ENCODE assay signal across 8 cellular contexts in genomic region chr12:107761502-107761904, GRCh38. TPM values are rescaled to one million over a fixed set of nuclear protein-coding genes. Genes with fewer than 3 reads are reported as not detected.
DNase-seq lines count a peak whose midpoint lies in the region; ATAC-seq and TF ChIP-seq lines count a peak whose summit lies in the region.

No MANE protein-coding gene starts in this region.

- peaks cover 33% of the 10 kb centered on the region for H3K4me1 Mint-ChIP-seq in activated CD4-positive, alpha-beta memory T cell treated with anti-CD3 and anti-CD28 coated beads, Interleukin-2, amount 10 ng/mL, durations not matched to agents 7 days and 5 days

- peak overlapping the region; percentile 93 for H3K4me3 ChIP-seq in BLaER1
- peak overlapping the region; percentile 64 for H3K4me3 ChIP-seq in HFF-Myc (replicated peaks; ENCODE audit: low read depth, low read length)
- peak overlapping the region; percentile 100 for H3K4me3 ChIP-seq in cardiac muscle cell
- peak overlapping the region; percentile 92 for H3K4me3 ChIP-seq in rectal smooth muscle tissue (ENCODE audit: low read length)

- ATAC-seq in GM18519 (IDR thresholded peaks at IDR 0.05; ENCODE audit: low FRiP score, unreplicated experiment) (no peak), GM18505 (IDR thresholded peaks at IDR 0.05; ENCODE audit: unreplicated experiment) (no peak), GM18858 (IDR thresholded peaks at IDR 0.05; ENCODE audit: unreplicated experiment) (no peak)

- TF ChIP-seq CTCF in HFF-Myc (IDR thresholded peaks at IDR 0.05; ENCODE audit: low read depth, low read length, missing control alignments) (no peak), cardiac muscle cell (IDR thresholded peaks at IDR 0.05; ENCODE audit: low read depth, low read length) (no peak)

- H3K9me3 ChIP-seq in BLaER1 (no peaks in the 10 kb centered on the region), cardiac muscle cell (ENCODE audit: low read depth) (no peaks in the 10 kb centered on the region)

- peak overlapping the region; percentile 77 for H3K4me3 Mint-ChIP-seq in activated CD4-positive, alpha-beta memory T cell treated with anti-CD3 and anti-CD28 coated beads, Interleukin-2, amount 10 ng/mL, durations not matched to agents 7 days and 5 days

- peaks cover 4% of the 10 kb centered on the region for H3K27me3 Mint-ChIP-seq in activated CD4-positive, alpha-beta memory T cell treated with anti-CD3 and anti-CD28 coated beads, Interleukin-2, amount 10 ng/mL, durations not matched to agents 7 days and 5 days

- H3K4me1 ChIP-seq in BLaER1 (peaks cover 27% of the 10 kb centered on the region), cardiac muscle cell (ENCODE audit: low read depth) (peaks cover 8% of the 10 kb centered on the region), rectal smooth muscle tissue (ENCODE audit: control insufficient read depth, insufficient read depth, low read length) (peaks cover 23% of the 10 kb centered on the region)

- H3K9ac ChIP-seq in BLaER1 (peak overlapping the region; percentile 94; the same call in 1 of the 2 replicates), rectal smooth muscle tissue (ENCODE audit: low read length) (peak overlapping the region; percentile 26)

- peak overlapping the region; percentile 53 for H3K27ac Mint-ChIP-seq in activated CD4-positive, alpha-beta memory T cell treated with anti-CD3 and anti-CD28 coated beads, Interleukin-2, amount 10 ng/mL, durations not matched to agents 7 days and 5 days

- peaks cover 24% of the 10 kb centered on the region for H3K36me3 Mint-ChIP-seq in activated CD4-positive, alpha-beta memory T cell treated with anti-CD3 and anti-CD28 coated beads, Interleukin-2, amount 10 ng/mL, durations not matched to agents 7 days and 5 days (ENCODE audit: low read depth)

- peaks cover 39% of the 10 kb centered on the region for H4K20me1 ChIP-seq in BLaER1

- peak overlapping the region; percentile 61 for H3K4me2 ChIP-seq in BLaER1

- no peaks in the 10 kb centered on the region for H3K27me3 ChIP-seq in BLaER1
- H3K27me3 ChIP-seq in cardiac muscle cell = peaks cover 11% of the 10 kb centered on the region
- H3K27me3 ChIP-seq in rectal smooth muscle tissue (ENCODE audit: control insufficient read depth, insufficient read depth, low read length) = no peaks in the 10 kb centered on the region

- no peaks in the 10 kb centered on the region for H3K9me3 Mint-ChIP-seq in activated CD4-positive, alpha-beta memory T cell treated with anti-CD3 and anti-CD28 coated beads, Interleukin-2, amount 10 ng/mL, durations not matched to agents 7 days and 5 days

- CTCF ChIA-PET in activated CD4-positive, alpha-beta memory T cell treated with anti-CD3 and anti-CD28 coated beads, Interleukin-2, amount 10 ng/mL, durations not matched to agents 7 days and 5 days (lab: Charles Lee) = no interaction called here

- DNase-seq in HFF-Myc (ENCODE audit: extremely low read depth, low read depth) (no peak), cardiac muscle cell (ENCODE audit: low read depth in 1 of 2, low spot score in 1 of 2) (peak; percentile 12 to 37)
- DNase-seq in activated CD4-positive, alpha-beta memory T cell treated with anti-CD3 and anti-CD28 coated beads, Interleukin-2, amount 10 ng/mL, durations not matched to agents 7 days and 5 days = no peak

- H3K27ac ChIP-seq in BLaER1 (no peak overlapping the region), cardiac muscle cell (peak overlapping the region; percentile 23), rectal smooth muscle tissue (ENCODE audit: low read depth, low read length) (peak overlapping the region; percentile 30)

- H3K36me3 ChIP-seq in BLaER1 = peaks cover 24% of the 10 kb centered on the region
- peaks cover 3% of the 10 kb centered on the region for H3K36me3 ChIP-seq in cardiac muscle cell
- peaks cover 3% of the 10 kb centered on the region for H3K36me3 ChIP-seq in rectal smooth muscle tissue (ENCODE audit: control insufficient read depth, insufficient read depth, low read length)

- POLR2A ChIA-PET in activated CD4-positive, alpha-beta memory T cell treated with anti-CD3 and anti-CD28 coated beads, Interleukin-2, amount 10 ng/mL, durations not matched to agents 7 days and 5 days (lab: Charles Lee) = interaction anchor here (1.3 kb wide), 1 partner anchor 668 kb away, joined by 3 read pairs; the partner anchor contains the start of gene CRY1

- TF ChIP-seq POLR2A in GM18505 (IDR thresholded peaks at IDR 0.05; ENCODE audit: borderline replicate concordance, extremely low read depth, insufficient read depth, insufficient read length) = no peak

RNA-seq across cellular contexts. Expression of gene PRDM4, which starts 0.6 kb away (rescaled TPM):
- 10 to 100 TPM; 34.0 to 36.2 TPM for total RNA-seq in activated CD4-positive, alpha-beta memory T cell treated with anti-CD3 and anti-CD28 coated beads, Interleukin-2, amount 10 ng/mL, durations not matched to agents 7 days and 5 days
- 15.5 and 21.0 TPM in 2 replicates for total RNA-seq in cardiac muscle cell
- 10.2 and 12.6 TPM in 2 replicates for polyA plus RNA-seq in cardiac muscle cell

RNA-seq across cellular contexts. Expression of gene ASCL4, which starts 13.0 kb away (rescaled TPM):
- not detected for total RNA-seq in activated CD4-positive, alpha-beta memory T cell treated with anti-CD3 and anti-CD28 coated beads, Interleukin-2, amount 10 ng/mL, durations not matched to agents 7 days and 5 days
- total RNA-seq in cardiac muscle cell = not detected in 2 replicates
- not detected in 2 replicates for polyA plus RNA-seq in cardiac muscle cell

Comparison
In these comparisons a context has a peak if more than half of its experiments do, and no peak if none do; other contexts are left out.
1. DNase-seq: peak in cardiac muscle cell (2 of 2); none in HFF-Myc (single experiment) and activated CD4-positive, alpha-beta memory T cell treated with anti-CD3 and anti-CD28 coated beads, Interleukin-2, amount 10 ng/mL, durations not matched to agents 7 days and 5 days (single experiment).
2. Peak in every context shown above with its lines, with median percentiles within 50 percentile points of each other: H3K4me3 ChIP-seq.